In genomic region chr7:137953692-137954470, GRCh38 we compare ENCODE assay signal across 8 cellular contexts. TPM values are rescaled to one million over a fixed set of nuclear protein-coding genes. Genes with fewer than 3 reads are reported as not detected.
A peak's percentile ranks its signal among the peaks of the same experiment; 100 is the strongest.
DNase-seq lines count a peak whose midpoint lies in the region; ATAC-seq, FAIRE-seq and TF ChIP-seq lines count a peak whose summit lies in the region.

No MANE protein-coding gene starts in this region.

- H3K36me3 ChIP-seq in PC-3 (ENCODE audit: low read depth, low read length) (no peaks in the 10 kb centered on the region; the same call in 1 of the 2 replicates), small intestine (ENCODE audit: control insufficient read depth in 2 of 2, insufficient read depth in 2 of 2, low read length in 2 of 2) (peaks cover 0 to 2% of the 10 kb centered on the region in 2 donors)

- H3K9me2 ChIP-seq in PC-3 (replicated peaks; ENCODE audit: low read length), result no peaks in the 10 kb centered on the region

- peak overlapping the region; percentile 72 for H3K4me2 ChIP-seq in PC-3 (ENCODE audit: low read length)

- H3K27me3 ChIP-seq in PC-3 (ENCODE audit: low read length) (no peaks in the 10 kb centered on the region), small intestine (ENCODE audit: control insufficient read depth in 2 of 2, insufficient read depth in 2 of 2, low read length in 2 of 2) (no peaks in the 10 kb centered on the region), right cardiac atrium (ENCODE audit: control insufficient read depth, insufficient read depth) (no peaks in the 10 kb centered on the region)

- H3K27ac ChIP-seq in PC-3 (ENCODE audit: low read length), result peak overlapping the region; percentile 92
- H3K27ac ChIP-seq in small intestine (ENCODE audit: low read depth in 1 of 2, low read length in 1 of 2), result peak overlapping the region; percentile 75 to 88
- no peak overlapping the region for H3K27ac ChIP-seq in right cardiac atrium (ENCODE audit: low read length)

- CTCF ChIA-PET in PC-3 (lab: Charles Lee), result interaction anchor here (0.5 to 1.2 kb wide), 2 partner anchors 48 to 247 kb away, joined by 4 read pairs; partner anchors contain the start of gene CREB3L2
- CTCF ChIA-PET in activated CD4-positive, alpha-beta T cell treated with anti-CD3 and anti-CD28 coated beads, Interleukin-2, amount 10 ng/mL, durations not matched to agents 7 days and 5 days (lab: Charles Lee), result interaction anchor here (1.0 to 1.6 kb wide), 3 partner anchors 11 to 48 kb away, joined by 3 to 4 read pairs (median 4); partner anchors contain the start of gene CREB3L2

- no peaks in the 10 kb centered on the region for H3F3A ChIP-seq in PC-3 (ENCODE audit: low read length, unreplicated experiment)

- H3K79me2 ChIP-seq in PC-3 (ENCODE audit: low read length), result peaks cover 6% of the 10 kb centered on the region; the same call in 1 of the 2 replicates

- intact Hi-C loops in PC-3 (cut with micrococcal nuclease), result no loop called here
- intact Hi-C loops in right cardiac atrium (cut with DNase I), result no loop called here

- H3K4me3 ChIP-seq in PC-3 (ENCODE audit: low read length) (peak overlapping the region; percentile 35; the same call in 1 of the 2 replicates), small intestine (ENCODE audit: low read depth in 1 of 2, low read length in 2 of 2) (no peak overlapping the region), right cardiac atrium (ENCODE audit: low read length) (no peak overlapping the region)

- POLR2A ChIA-PET in PC-3 (lab: Charles Lee; ENCODE audit: unreplicated experiment), result interaction anchor here (0.5 to 0.7 kb wide), 4 partner anchors 14 to 1601 kb away, joined by 3 to 7 read pairs (median 6); no protein-coding TSS in a partner anchor
- POLR2A ChIA-PET in activated CD4-positive, alpha-beta T cell treated with anti-CD3 and anti-CD28 coated beads, Interleukin-2, amount 10 ng/mL, durations not matched to agents 7 days and 5 days (lab: Charles Lee), result no interaction called here

- FAIRE-seq in small intestine (lab: Jason Lieb, UNC), result no peak

- peak; percentile 88 for ATAC-seq in PC-3
- ATAC-seq in right cardiac atrium, result no peak

- no peaks in the 10 kb centered on the region for H3K9me3 Mint-ChIP-seq in activated CD4-positive, alpha-beta T cell treated with anti-CD3 and anti-CD28 coated beads, Interleukin-2, amount 10 ng/mL, durations not matched to agents 7 days and 5 days

- no peaks in the 10 kb centered on the region for H3K9me3 ChIP-seq in PC-3 (ENCODE audit: low read length)
- H3K9me3 ChIP-seq in small intestine (ENCODE audit: control insufficient read depth, low read depth), result no peaks in the 10 kb centered on the region
- H3K9me3 ChIP-seq in right cardiac atrium (ENCODE audit: control insufficient read depth, low read length), result no peaks in the 10 kb centered on the region

- no peaks in the 10 kb centered on the region for H4K20me1 ChIP-seq in PC-3 (ENCODE audit: low read length)

- H3K27me3 Mint-ChIP-seq in activated CD4-positive, alpha-beta T cell treated with anti-CD3 and anti-CD28 coated beads, Interleukin-2, amount 10 ng/mL, durations not matched to agents 7 days and 5 days, result no peaks in the 10 kb centered on the region

- DNase-seq in NCI-H1092 treated with DMSO at 0.1 percent for 48 hours (lab: John Stamatoyannopoulos, UW) (peak; percentile 7), NCI-H1092 (lab: John Stamatoyannopoulos, UW) (no peak), PC-3 (peak; percentile 75), fibroblast of gingiva (ENCODE audit: low read depth) (peak; percentile 74), small intestine (peak; percentile 64), right cardiac atrium (no peak)
- DNase-seq in activated CD4-positive, alpha-beta T cell treated with anti-CD3 and anti-CD28 coated beads, Interleukin-2, amount 10 ng/mL, durations not matched to agents 7 days and 5 days, result no peak
- no peak for DNase-seq in effector CD4-positive, alpha-beta T cell

- BruUV-seq in PC-3 (replicated peaks; lab: Mats Ljungman, UMichigan), result no TSS peak

- peaks cover 16% of the 10 kb centered on the region for H3K4me1 Mint-ChIP-seq in activated CD4-positive, alpha-beta T cell treated with anti-CD3 and anti-CD28 coated beads, Interleukin-2, amount 10 ng/mL, durations not matched to agents 7 days and 5 days

- H3K9ac ChIP-seq in PC-3 (ENCODE audit: low read length), result peak overlapping the region; percentile 57

- no peak overlapping the region for H2AFZ ChIP-seq in PC-3 (ENCODE audit: low read length)

- TF ChIP-seq CTCF in PC-3 (conservative IDR thresholded peaks at IDR 0.05; ENCODE audit: low read depth, low read length), result no peak

- peaks cover 40% of the 10 kb centered on the region for H3K4me1 ChIP-seq in PC-3 (ENCODE audit: insufficient read depth, low read length)
- peaks cover 15 to 22% of the 10 kb centered on the region in 2 donors for H3K4me1 ChIP-seq in small intestine (ENCODE audit: control insufficient read depth in 2 of 2, insufficient read depth in 1 of 2, low read depth in 1 of 2, low read length in 1 of 2)
- H3K4me1 ChIP-seq in right cardiac atrium (ENCODE audit: control insufficient read depth, insufficient read depth, low read length), result peaks cover 13% of the 10 kb centered on the region

- no peak overlapping the region for H3K4me3 Mint-ChIP-seq in activated CD4-positive, alpha-beta T cell treated with anti-CD3 and anti-CD28 coated beads, Interleukin-2, amount 10 ng/mL, durations not matched to agents 7 days and 5 days

- H3K36me3 Mint-ChIP-seq in activated CD4-positive, alpha-beta T cell treated with anti-CD3 and anti-CD28 coated beads, Interleukin-2, amount 10 ng/mL, durations not matched to agents 7 days and 5 days (ENCODE audit: low read depth), result peaks cover 3% of the 10 kb centered on the region

- 33 to 39% (median 38%) methylated on average over 6 of the region's 6 CpGs for WGBS in small intestine, 3 donors
- 49% methylated on average over 6 of the region's 6 CpGs for WGBS in right cardiac atrium

- H3K27ac Mint-ChIP-seq in activated CD4-positive, alpha-beta T cell treated with anti-CD3 and anti-CD28 coated beads, Interleukin-2, amount 10 ng/mL, durations not matched to agents 7 days and 5 days, result no peak overlapping the region

RNA-seq across cellular contexts. Expression of gene CREB3L2, which starts 48.0 kb away (rescaled TPM):
- 9.3 and 18.1 TPM in 2 replicates for total RNA-seq in PC-3 (2014; rRNA removed)
- 10 to 100 TPM in 2 of 3 donors, 1 to 10 TPM in 1; 8.9 to 11.7 (median 11.0) TPM for polyA plus RNA-seq in small intestine
- total RNA-seq in activated CD4-positive, alpha-beta T cell treated with anti-CD3 and anti-CD28 coated beads, Interleukin-2, amount 10 ng/mL, durations not matched to agents 7 days and 5 days, result 10 to 100 TPM; 23.1 to 25.7 TPM
- 10 to 100 TPM; 37.0 to 75.1 (median 39.8) TPM for total RNA-seq in right cardiac atrium
- 10.7 TPM for polyA plus RNA-seq in right cardiac atrium

Comparison
In these comparisons a context has a peak if more than half of its experiments do, and no peak if none do; other contexts are left out.
1. DNase-seq: peak in NCI-H1092 treated with DMSO at 0.1 percent for 48 hours (single experiment), PC-3 (single experiment), fibroblast of gingiva (single experiment) and small intestine (single experiment); none in NCI-H1092 (single experiment), activated CD4-positive, alpha-beta T cell treated with anti-CD3 and anti-CD28 coated beads, Interleukin-2, amount 10 ng/mL, durations not matched to agents 7 days and 5 days (single experiment), effector CD4-positive, alpha-beta T cell (single experiment) and right cardiac atrium (0 of 3).